5 cellular contexts compared by ENCODE assay signal in genomic region chr15:30760633-30761032, GRCh38.
A peak's percentile ranks its signal among the peaks of the same experiment; 100 is the strongest.
DNase-seq lines count a peak whose midpoint lies in the region; ATAC-seq, FAIRE-seq and TF ChIP-seq lines count a peak whose summit lies in the region.
"Not testable (repeated sequence)": the region's sequence is repeated elsewhere in the genome, so short reads cannot be mapped to it uniquely, and the experiment has no call there.

No MANE protein-coding gene starts in this region.

- WGBS in pancreas, 2 donors = 67 to 73% methylated on average over 5 of the region's 5 CpGs

- not testable (repeated sequence) for H3K4me3 ChIP-seq in pancreas

- not testable (repeated sequence) for H3K36me3 Mint-ChIP-seq in central memory CD8-positive, alpha-beta T cell (ENCODE audit: insufficient read depth); nephron (ENCODE audit: low read depth)

- not testable (repeated sequence) for H3K9me3 ChIP-seq in pancreas

- H3K27me3 Mint-ChIP-seq in central memory CD8-positive, alpha-beta T cell; nephron (ENCODE audit: low read depth): not testable (repeated sequence)

- H3K27me3 ChIP-seq in pancreas = not testable (repeated sequence)

- not testable (repeated sequence) for TF ChIP-seq CTCF in nephron (IDR thresholded peaks at IDR 0.05; ENCODE audit: unreplicated experiment in 3 of 3); pancreas (IDR thresholded peaks at IDR 0.05)

- DNase-seq in NCI-H82 (lab: John Stamatoyannopoulos, UW) = peak; percentile 3
- not testable (repeated sequence) for DNase-seq in central memory CD8-positive, alpha-beta T cell (ENCODE audit: low spot score in 2 of 2); left colon; pancreas

- not testable (repeated sequence) for H3K4me3 Mint-ChIP-seq in central memory CD8-positive, alpha-beta T cell; nephron

- H3K27ac ChIP-seq in pancreas = not testable (repeated sequence)

- intact Hi-C loops in left colon (cut with DNase I, micrococcal nuclease); pancreas (cut with DNase I): not testable (repeated sequence)

- ATAC-seq in central memory CD8-positive, alpha-beta T cell (replicated peaks; ENCODE audit: extremely low read depth, poor library complexity, severe bottlenecking) = not testable (repeated sequence)
- ATAC-seq in left colon = peak; percentile 25
- ATAC-seq in pancreas = peak; percentile 55 to 68 (median 61)

- not testable (repeated sequence) for H3K4me1 ChIP-seq in pancreas

- not testable (repeated sequence) for H3K4me1 Mint-ChIP-seq in central memory CD8-positive, alpha-beta T cell; nephron

- FAIRE-seq in pancreas (lab: Jason Lieb, UNC) = not testable (repeated sequence)

- not testable (repeated sequence) for H3K36me3 ChIP-seq in pancreas

- not testable (repeated sequence) for H3K9me3 Mint-ChIP-seq in central memory CD8-positive, alpha-beta T cell; nephron

- peak overlapping the region; percentile 6 for H3K27ac Mint-ChIP-seq in central memory CD8-positive, alpha-beta T cell (ENCODE audit: low read depth)
- H3K27ac Mint-ChIP-seq in nephron = peak overlapping the region; percentile 94 to 98 (median 96)
